ENCODE assay signal across 13 cellular contexts in genomic region chr9:80649001-80649420, GRCh38.
DNase-seq lines count a peak whose midpoint lies in the region; ATAC-seq and TF ChIP-seq lines count a peak whose summit lies in the region.
"Had no signal": no experiment of that assay in that cellular context is flagged by ENCODE, and none has a peak within 500 bp of the region (broad histone marks: within the 10 kb centered on the region; RNA-seq: fewer than 3 reads in every experiment).

No MANE protein-coding gene starts in this region.

- no peaks in the 10 kb centered on the region for H3K9me2 ChIP-seq in OCI-LY7 (ENCODE audit: insufficient read depth, low read length)

- peak overlapping the region; percentile 72 for H3K27ac Mint-ChIP-seq in osteocyte (ENCODE audit: unreplicated experiment)
- H3K27ac Mint-ChIP-seq in H9 = no peak overlapping the region
- H3K27ac Mint-ChIP-seq: activated naive CD4-positive, alpha-beta T cell treated with anti-CD3 and anti-CD28 coated beads, Interleukin-2, amount 50 U/mL, for 24 hours had no signal

- H3K9ac ChIP-seq in H9 (ENCODE audit: extremely low read depth, insufficient read length, low read length) = no peak overlapping the region
- H3K9ac ChIP-seq: parathyroid adenoma had no signal

- no peak overlapping the region for H2BK12ac ChIP-seq in H9 (ENCODE audit: insufficient read length, low read depth, low read length)

- no peak overlapping the region for H2BK5ac ChIP-seq in H9 (ENCODE audit: insufficient read length, low read length)

- CTCF ChIA-PET in OCI-LY7 (lab: Charles Lee; ENCODE audit: unreplicated experiment) = no interaction called here

- no peaks in the 10 kb centered on the region for H4K20me1 ChIP-seq in H9 (ENCODE audit: control insufficient read depth, insufficient read depth, insufficient read length)
- H4K20me1 ChIP-seq in OCI-LY7 (ENCODE audit: insufficient read depth, low read length) = no peaks in the 10 kb centered on the region

- no peaks in the 10 kb centered on the region for H3K36me3 ChIP-seq in OCI-LY7 (ENCODE audit: insufficient read depth, low read length)

- no peak overlapping the region for H3K14ac ChIP-seq in H9 (ENCODE audit: insufficient read depth, low read length)

- H3K9me3 Mint-ChIP-seq in osteocyte (ENCODE audit: unreplicated experiment) (no peaks in the 10 kb centered on the region), H9 (peaks cover 0 to 5% of the 10 kb centered on the region in 2 experiments; a peak in 3 of 5 replicates)

- H3K4ac ChIP-seq in H9 (ENCODE audit: low read depth, low read length) = no peak overlapping the region

- H3K79me2 ChIP-seq in H9 (ENCODE audit: insufficient read depth, low read length) (no peaks in the 10 kb centered on the region), OCI-LY7 (ENCODE audit: insufficient read depth, low read depth, low read length) (no peaks in the 10 kb centered on the region)
- H3K79me2 ChIP-seq: parathyroid adenoma had no signal

- H3K9me3 ChIP-seq in H9 (ENCODE audit: control insufficient read depth, low read depth, low read length) = no peaks in the 10 kb centered on the region
- no peaks in the 10 kb centered on the region for H3K9me3 ChIP-seq in OCI-LY7 (ENCODE audit: low read length)

- H2BK15ac ChIP-seq in H9 (ENCODE audit: low read depth, low read length) = no peak overlapping the region

- H3K36me3 Mint-ChIP-seq in osteocyte (ENCODE audit: unreplicated experiment) (no peaks in the 10 kb centered on the region), H9 (ENCODE audit: insufficient read depth in 1 of 3, low read depth in 3 of 3) (no peaks in the 10 kb centered on the region)
- H3K36me3 Mint-ChIP-seq: activated naive CD4-positive, alpha-beta T cell treated with anti-CD3 and anti-CD28 coated beads, Interleukin-2, amount 50 U/mL, for 24 hours had no signal

- no TSS peak for BruUV-seq in OCI-LY7 (replicated peaks; lab: Mats Ljungman, UMichigan)

- H3K4me1 ChIP-seq in H9 (ENCODE audit: insufficient read depth, low read length) (no peaks in the 10 kb centered on the region), OCI-LY7 (ENCODE audit: insufficient read depth, low read length, poor library complexity, severe bottlenecking) (no peaks in the 10 kb centered on the region)
- H3K4me1 ChIP-seq: parathyroid adenoma had no signal

- intact Hi-C loops in OCI-LY7 (cut with micrococcal nuclease; ENCODE audit: unreplicated experiment) = no loop called here

- H3K27me3 ChIP-seq in H9 (ENCODE audit: insufficient read depth, low read length) = no peaks in the 10 kb centered on the region

- H4K91ac ChIP-seq in H9 (ENCODE audit: insufficient read length, low read depth, low read length) = no peak overlapping the region

- DNase-seq in AG08396 (ENCODE audit: low spot score) (peak; percentile 48), T1000 (lab: John Stamatoyannopoulos, UW) (peak; percentile 11), foreskin fibroblast (peak; percentile 53 to 87), osteocyte (ENCODE audit: extremely low spot score, unreplicated experiment) (no peak), H9 (no peak), OCI-LY7 (ENCODE audit: low spot score) (no peak)
- DNase-seq in stimulated activated CD4-positive, alpha-beta T cell treated with anti-CD3 and anti-CD28 coated beads, Interleukin-12 subunit alpha, Interleukin-12 subunit beta, amount 100 ng/mL, for 4 hours = no peak
- DNase-seq: activated CD4-positive, CD25-positive, alpha-beta regulatory T cell; NCI-H1417 treated with DMSO at 0.1 percent for 48 hours; stimulated activated CD8-positive, alpha-beta memory T cell treated with anti-CD3 and anti-CD28 coated beads, Interleukin-4, amount 100 ng/mL, for 48 hours had no signal

- no peaks in the 10 kb centered on the region for H3K27me3 Mint-ChIP-seq in osteocyte (ENCODE audit: unreplicated experiment)
- H3K27me3 Mint-ChIP-seq in H9 (ENCODE audit: low read depth) = no peaks in the 10 kb centered on the region
- H3K27me3 Mint-ChIP-seq: activated naive CD4-positive, alpha-beta T cell treated with anti-CD3 and anti-CD28 coated beads, Interleukin-2, amount 50 U/mL, for 24 hours had no signal

- H3K4me3 ChIP-seq in foreskin fibroblast (ENCODE audit: low read depth in 1 of 2, low read length in 2 of 2) (no peak overlapping the region), OCI-LY7 (ENCODE audit: low read depth, low read length, poor library complexity, severe bottlenecking) (no peak overlapping the region)

- POLR2A ChIA-PET in OCI-LY7 (lab: Charles Lee) = no interaction called here

- no peak overlapping the region for H3T11ph ChIP-seq in H9 (ENCODE audit: low read length)

- H3K4me2 ChIP-seq in H9 (ENCODE audit: insufficient read depth, insufficient read length, low read length) (no peak overlapping the region), OCI-LY7 (ENCODE audit: low read length) (no peak overlapping the region)

- H3K27ac ChIP-seq in H9 (ENCODE audit: insufficient read length, low read depth, low read length) (no peak overlapping the region), OCI-LY7 (ENCODE audit: low read depth, low read length, poor library complexity, severe bottlenecking) (no peak overlapping the region)
- H3K27ac ChIP-seq: parathyroid adenoma had no signal

- H3K4me3 Mint-ChIP-seq in osteocyte (ENCODE audit: unreplicated experiment) (no peak overlapping the region), H9 (no peak overlapping the region)
- H3K4me3 Mint-ChIP-seq: activated naive CD4-positive, alpha-beta T cell treated with anti-CD3 and anti-CD28 coated beads, Interleukin-2, amount 50 U/mL, for 24 hours had no signal

- H2BK120ac ChIP-seq in H9 (ENCODE audit: low read depth, low read length, poor library complexity, severe bottlenecking) = no peak overlapping the region

- H4K8ac ChIP-seq in H9 (replicated peaks; ENCODE audit: insufficient read length, low read depth, low read length) = no peak overlapping the region

- no peaks in the 10 kb centered on the region for H3K79me1 ChIP-seq in H9 (ENCODE audit: insufficient read depth, low read depth, low read length, poor library complexity, severe bottlenecking)

- TF ChIP-seq CTCF in foreskin fibroblast (IDR thresholded peaks at IDR 0.05; ENCODE audit: low read depth, low read length) (no peak), osteocyte (IDR thresholded peaks at IDR 0.05) (no peak), H9 (conservative IDR thresholded peaks at IDR 0.05) (no peak), OCI-LY7 (conservative IDR thresholded peaks at IDR 0.05; ENCODE audit: low read length) (no peak)

- no CpG with 5 or more reads among the region's 3 CpGs for WGBS in H9 (ENCODE audit: extremely low coverage, insufficient read length, low lambda C conversion rate)

- H3K18ac ChIP-seq in H9 (ENCODE audit: insufficient read length, low read depth, low read length) = no peak overlapping the region

- no peak overlapping the region for H3K23ac ChIP-seq in H9 (ENCODE audit: insufficient read length, low read depth, low read length)

- H2AFZ ChIP-seq in H9 (ENCODE audit: low read length) (no peak overlapping the region), OCI-LY7 (ENCODE audit: low read length) (no peak overlapping the region)
- H2AFZ ChIP-seq: parathyroid adenoma had no signal

- no peak overlapping the region for H3K56ac ChIP-seq in H9 (ENCODE audit: insufficient read length, low read depth, low read length)

- H2AK5ac ChIP-seq in H9 (ENCODE audit: insufficient read length, low read length) = no peak overlapping the region

- no peak overlapping the region for H4K5ac ChIP-seq in H9 (ENCODE audit: insufficient read length, low read depth, low read length)

- H2BK20ac ChIP-seq in H9 (ENCODE audit: low read depth, low read length, poor library complexity, severe bottlenecking) = no peak overlapping the region

- peaks cover 30% of the 10 kb centered on the region for H3K4me1 Mint-ChIP-seq in osteocyte (ENCODE audit: unreplicated experiment)
- H3K4me1 Mint-ChIP-seq in H9 = peaks cover 0 to 6% of the 10 kb centered on the region in 2 experiments; a peak in 1 of 4 replicates
- H3K4me1 Mint-ChIP-seq: activated naive CD4-positive, alpha-beta T cell treated with anti-CD3 and anti-CD28 coated beads, Interleukin-2, amount 50 U/mL, for 24 hours had no signal

- no peaks in the 10 kb centered on the region for H3K23me2 ChIP-seq in H9 (ENCODE audit: insufficient read length, low read depth, low read length, poor library complexity, severe bottlenecking)

- no peak for ATAC-seq in GM19397 (IDR thresholded peaks at IDR 0.05; ENCODE audit: unreplicated experiment)

Comparison
In these comparisons a context has a peak if more than half of its experiments do, and no peak if none do; other contexts are left out.
1. DNase-seq: peak in AG08396 (single experiment), T1000 (single experiment) and foreskin fibroblast (2 of 2); none in osteocyte (single experiment), stimulated activated CD4-positive, alpha-beta T cell treated with anti-CD3 and anti-CD28 coated beads, Interleukin-12 subunit alpha, Interleukin-12 subunit beta, amount 100 ng/mL, for 4 hours (single experiment), H9 (single experiment) and OCI-LY7 (single experiment).